ENCODE assay signal across 15 cellular contexts in the genomic region with DNA sequence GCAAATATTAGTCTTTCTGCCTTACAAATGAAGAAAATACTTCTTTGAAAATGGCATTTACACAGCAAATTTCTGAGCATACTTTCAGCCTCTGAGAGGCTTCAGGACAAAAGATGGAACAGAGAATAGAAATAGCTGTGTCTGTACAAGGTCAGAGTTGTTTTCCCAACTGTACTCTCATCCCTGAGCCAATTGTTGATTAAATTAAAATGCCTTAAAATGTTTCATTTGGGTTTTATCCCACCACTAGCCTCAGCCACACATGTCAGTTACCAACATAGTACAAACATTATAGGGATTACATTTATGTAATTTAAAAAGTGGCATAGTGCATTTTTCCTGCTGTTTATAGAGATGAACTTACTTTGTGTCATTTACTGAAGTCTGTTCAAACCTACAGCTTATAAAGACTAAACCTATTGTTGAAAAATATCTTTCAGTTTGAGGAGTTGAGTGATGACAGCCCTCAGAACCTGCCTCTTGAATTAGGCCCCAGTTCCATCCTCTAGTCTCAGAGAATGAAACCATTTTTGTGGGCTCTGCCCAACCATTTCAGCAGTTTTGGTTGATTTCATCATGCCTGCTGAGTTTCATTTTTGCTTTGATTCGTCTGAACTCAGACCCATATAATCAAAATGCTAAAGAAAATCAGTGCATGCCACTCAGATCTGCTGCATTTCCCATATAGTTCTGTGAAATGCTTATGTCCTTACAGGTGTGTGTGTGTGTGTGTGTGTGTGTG.
A peak's percentile ranks its signal among the peaks of the same experiment; 100 is the strongest.
DNase-seq lines count a peak whose midpoint lies in the region; ATAC-seq and TF ChIP-seq lines count a peak whose summit lies in the region.
"Had no signal": no experiment of that assay in that cellular context is flagged by ENCODE, and none has a peak within 500 bp of the region (broad histone marks: within the 10 kb centered on the region; RNA-seq: fewer than 3 reads in every experiment).

No MANE protein-coding gene starts in this region.

- ATAC-seq in GM19452 (IDR thresholded peaks at IDR 0.05; ENCODE audit: unreplicated experiment), result peak; percentile 81
- ATAC-seq in HG02938 (IDR thresholded peaks at IDR 0.05; ENCODE audit: unreplicated experiment), result peak; percentile 74
- ATAC-seq: stimulated activated memory B cell treated with anti-CD40 and anti-IgM and Interleukin-4, amounts not matched to agents 10 μg/mL and 1 μg/mL and 100 μg/mL, for 72 hours had no signal

- POLR2A ChIA-PET in RWPE1 (lab: Yijun Ruan, JAX; ENCODE audit: low non-redundant PET), result no interaction called here

- TF ChIP-seq CTCF in GM13976 (IDR thresholded peaks at IDR 0.05; ENCODE audit: borderline replicate concordance, control extremely low read depth, extremely low read depth, insufficient read depth, missing control alignments) (no peak), KMS-11 (conservative IDR thresholded peaks at IDR 0.05; ENCODE audit: low read depth, low read length) (no peak), RWPE1 (conservative IDR thresholded peaks at IDR 0.05; ENCODE audit: low read depth) (no peak), lower leg skin (IDR thresholded peaks at IDR 0.05) (no peak)

- H3K9ac ChIP-seq in KMS-11, result peak overlapping the region; percentile 49
- H3K9ac ChIP-seq: BLaER1 treated with 17β-estradiol and CSF1 and Interleukin-3, amounts not matched to agents 10 nM and 100 nM; neural progenitor cell had no signal

- no peaks in the 10 kb centered on the region for H3K27me3 ChIP-seq in KMS-11 (ENCODE audit: insufficient read depth, low read depth)
- H3K27me3 ChIP-seq: BLaER1 treated with 17β-estradiol and CSF1 and Interleukin-3, amounts not matched to agents 10 nM and 100 nM; neural progenitor cell; SJSA1 had no signal

- CTCF ChIA-PET in RWPE1 (lab: Yijun Ruan, JAX), result no interaction called here

- H3K27ac ChIP-seq in KMS-11 (peak overlapping the region; percentile 75), RWPE1 (no peak overlapping the region)
- H3K27ac ChIP-seq: BLaER1 treated with 17β-estradiol and CSF1 and Interleukin-3, amounts not matched to agents 10 nM and 100 nM; neural progenitor cell; SJSA1 had no signal

- H3K4me1 ChIP-seq in KMS-11 (ENCODE audit: low read depth, poor library complexity, severe bottlenecking), result peaks cover 46% of the 10 kb centered on the region
- H3K4me1 ChIP-seq: neural progenitor cell, SJSA1 had no signal

- intact Hi-C loops in lower leg skin (cut with DNase I; ENCODE audit: low total_unique reads), result no loop called here

- peak overlapping the region; percentile 39; the same call in 1 of the 2 replicates for H2AFZ ChIP-seq in KMS-11 (ENCODE audit: low read depth)
- H2AFZ ChIP-seq: neural progenitor cell had no signal

- 30 to 43% methylated on average over 1 of the region's 1 CpG for WGBS in lower leg skin, 2 donors

- no peaks in the 10 kb centered on the region for H3K79me2 ChIP-seq in KMS-11 (ENCODE audit: insufficient read depth, low read depth)

- DNase-seq in GM13976 (ENCODE audit: low spot score) (peak; percentile 11), NCI-H1417 treated with DMSO at 0.1 percent for 48 hours (lab: John Stamatoyannopoulos, UW) (no peak), hepatic stellate cell (ENCODE audit: low spot score) (no peak), RWPE1 (ENCODE audit: low spot score) (no peak), lower leg skin (ENCODE audit: low spot score in 2 of 2) (no peak)
- DNase-seq: activated CD4-positive, alpha-beta T cell treated with anti-CD3 and anti-CD28 coated beads for 1 hour; activated naive CD4-positive, alpha-beta T cell; NCI-H446 had no signal

- no peaks in the 10 kb centered on the region for H4K20me1 ChIP-seq in KMS-11 (ENCODE audit: insufficient read depth)
- H4K20me1 ChIP-seq: BLaER1 treated with 17β-estradiol and CSF1 and Interleukin-3, amounts not matched to agents 10 nM and 100 nM had no signal

- in situ Hi-C loops in GM13976 (cut with MboI; ENCODE audit: low sequenced_read_pairs, unreplicated experiment), result no loop called here

- no peak for TF ChIP-seq POLR2A in lower leg skin (IDR thresholded peaks at IDR 0.05)

- H3K4me2 ChIP-seq in KMS-11, result peak overlapping the region; percentile 94
- H3K4me2 ChIP-seq: neural progenitor cell had no signal

- no peaks in the 10 kb centered on the region for H3K36me3 ChIP-seq in KMS-11 (ENCODE audit: insufficient read depth)
- H3K36me3 ChIP-seq: BLaER1 treated with 17β-estradiol and CSF1 and Interleukin-3, amounts not matched to agents 10 nM and 100 nM; neural progenitor cell; SJSA1 had no signal

- H3K4me3 ChIP-seq in KMS-11 (IDR thresholded peaks at IDR 0.05; ENCODE audit: insufficient read depth, low read depth, low read length) (no peak overlapping the region), lower leg skin (ENCODE audit: low read depth, poor library complexity, severe bottlenecking) (no peak overlapping the region)
- H3K4me3 ChIP-seq: BLaER1 treated with 17β-estradiol and CSF1 and Interleukin-3, amounts not matched to agents 10 nM and 100 nM; neural progenitor cell; SJSA1 had no signal
